ENCODE assay signal across 26 cellular contexts in genomic region chr6:18028332-18028731, GRCh38. TPM values are rescaled to one million over a fixed set of nuclear protein-coding genes. Genes with fewer than 3 reads are reported as not detected.
"Had no signal": no experiment of that assay in that cellular context is flagged by ENCODE, and none has a peak within 500 bp of the region (broad histone marks: within the 10 kb centered on the region; RNA-seq: fewer than 3 reads in every experiment).

No MANE protein-coding gene starts in this region.

- H3K36me3 Mint-ChIP-seq: brain, WTC11 had no signal

- H3K4me1 Mint-ChIP-seq: T-helper 17 cell had no signal

- H3K27ac ChIP-seq: KMS-11 had no signal

- H3K9me3 ChIP-seq: MG63 had no signal

- H3K9ac ChIP-seq: KMS-11 had no signal

- H3K4me3 ChIP-seq: MG63 had no signal

- H3K4me3 Mint-ChIP-seq: activated CD8-positive, alpha-beta T cell treated with anti-CD3 and anti-CD28 coated beads, Interleukin-2, amount 10 ng/mL, durations not matched to agents 7 days and 5 days; activated naive CD4-positive, alpha-beta T cell treated with anti-CD3 and anti-CD28 coated beads for 36 hours; activated naive CD8-positive, alpha-beta T cell; activated T-helper 1 cell treated with anti-CD3 and anti-CD28 coated beads, Interleukin-12 subunit alpha, Interleukin-12 subunit beta, Interleukin-2, Interleukin-4 antibody, amounts not matched to agents 30 ng/mL and 10 ng/mL and 1 ng/mL, durations not matched to agents 14 hours and 24 hours and 36 hours; brain; T-helper 17 cell; WTC11 had no signal

- ATAC-seq: activated CD8-positive, alpha-beta T cell treated with anti-CD3 and anti-CD28 coated beads, Interleukin-2, amount 10 ng/mL, durations not matched to agents 7 days and 5 days; PC-3; T-helper 17 cell; WTC11 had no signal

- H3K27me3 ChIP-seq: MG63 had no signal

- H3K36me3 ChIP-seq: MG63 had no signal

- DNase-seq: activated CD4-positive, alpha-beta T cell treated with anti-CD3 and anti-CD28 coated beads for 48 hours; activated CD4-positive, alpha-beta T cell treated with anti-CD3 and anti-CD28 coated beads, Interleukin-2, amount 50 U/mL, for 4 hours; activated CD4-positive, CD25-positive, alpha-beta regulatory T cell treated with anti-CD3 and anti-CD28 coated beads, Interleukin-2, amount 50 U/mL, for 72 hours; activated CD8-positive, alpha-beta memory T cell treated with anti-CD3 and anti-CD28 coated beads, Interleukin-2, amount 50 U/mL, for 48 hours; activated CD8-positive, alpha-beta T cell treated with anti-CD3 and anti-CD28 coated beads, Interleukin-2, amount 10 ng/mL, durations not matched to agents 7 days and 5 days; activated effector memory CD4-positive, alpha-beta T cell treated with anti-CD3 and anti-CD28 coated beads, Interleukin-2, amount 50 U/mL, for 16 hours; activated naive CD4-positive, alpha-beta T cell treated with anti-CD3 and anti-CD28 coated beads for 36 hours; activated T-cell treated with anti-CD3 and anti-CD28 coated beads, Interleukin-2, amount 50 U/mL, for 1 hour; amygdala; cerebellar nuclear complex; MG63; NCI-H1105 treated with DMSO at 0.1 percent for 48 hours; NCI-H1436 treated with DMSO at 0.1 percent for 48 hours; NCI-H187; NCI-H2081; NCI-H510A treated with DMSO at 0.1 percent for 48 hours; NCI-H69; PC-3; SIG-M5; T-helper 17 cell; T-helper 9 cell had no signal

- H3K27ac Mint-ChIP-seq: activated CD8-positive, alpha-beta T cell treated with anti-CD3 and anti-CD28 coated beads, Interleukin-2, amount 10 ng/mL, durations not matched to agents 7 days and 5 days; activated naive CD4-positive, alpha-beta T cell treated with anti-CD3 and anti-CD28 coated beads for 36 hours; activated naive CD8-positive, alpha-beta T cell; activated T-helper 1 cell treated with anti-CD3 and anti-CD28 coated beads, Interleukin-12 subunit alpha, Interleukin-12 subunit beta, Interleukin-2, Interleukin-4 antibody, amounts not matched to agents 30 ng/mL and 10 ng/mL and 1 ng/mL, durations not matched to agents 14 hours and 24 hours and 36 hours; brain; T-helper 17 cell; WTC11 had no signal

- H3K9me3 Mint-ChIP-seq: activated naive CD4-positive, alpha-beta T cell treated with anti-CD3 and anti-CD28 coated beads for 36 hours; activated T-helper 1 cell treated with anti-CD3 and anti-CD28 coated beads, Interleukin-12 subunit alpha, Interleukin-12 subunit beta, Interleukin-2, Interleukin-4 antibody, amounts not matched to agents 30 ng/mL and 10 ng/mL and 1 ng/mL, durations not matched to agents 14 hours and 24 hours and 36 hours; WTC11 had no signal

- H3K4me2 ChIP-seq: KMS-11 had no signal

RNA-seq across cellular contexts. Expression of gene KIF13A, which starts 40.9 kb away (rescaled TPM):
- total RNA-seq: activated CD8-positive, alpha-beta T cell treated with anti-CD3 and anti-CD28 coated beads, Interleukin-2, amount 10 ng/mL, durations not matched to agents 7 days and 5 days; activated naive CD4-positive, alpha-beta T cell treated with anti-CD3 and anti-CD28 coated beads for 36 hours; activated T-helper 1 cell treated with anti-CD3 and anti-CD28 coated beads, Interleukin-12 subunit alpha, Interleukin-12 subunit beta, Interleukin-2, Interleukin-4 antibody, amounts not matched to agents 30 ng/mL and 10 ng/mL and 1 ng/mL, durations not matched to agents 14 hours and 24 hours and 36 hours had no signal
